ENCODE assay signal across 13 cellular contexts in genomic region chr4:71217688-71218087, GRCh38.
"Had no signal": no experiment of that assay in that cellular context is flagged by ENCODE, and none has a peak within 500 bp of the region (broad histone marks: within the 10 kb centered on the region; RNA-seq: fewer than 3 reads in every experiment).

No MANE protein-coding gene starts in this region.

- H3K4me3 ChIP-seq: body of pancreas, lung, ovary, skin epidermis, thyroid gland, vagina had no signal

- H3K36me3 ChIP-seq: ovary, thyroid gland, vagina had no signal

- H3K9me3 ChIP-seq: body of pancreas, thyroid gland, vagina had no signal

- H3K27me3 ChIP-seq: body of pancreas, ovary, thyroid gland, vagina had no signal

- H3K27ac Mint-ChIP-seq: naive thymus-derived CD8-positive, alpha-beta T cell had no signal

- H3K4me1 ChIP-seq: vagina had no signal

- H3K27ac ChIP-seq: ovary, skin epidermis, thyroid gland, vagina had no signal

- H3K4me3 Mint-ChIP-seq: naive thymus-derived CD8-positive, alpha-beta T cell had no signal

- H3K4me1 Mint-ChIP-seq: naive thymus-derived CD8-positive, alpha-beta T cell had no signal

- ATAC-seq: body of pancreas; naive thymus-derived CD8-positive, alpha-beta T cell had no signal

- DNase-seq: activated CD4-positive, alpha-beta T cell treated with anti-CD3 and anti-CD28 coated beads, Interleukin-2, amount 50 U/mL, for 1 hour; activated naive CD4-positive, alpha-beta T cell treated with anti-CD3 and anti-CD28 coated beads, Interleukin-2, amount 50 U/mL, for 16 hours; activated T-cell treated with anti-CD3 and anti-CD28 coated beads, Interleukin-2, amount 50 U/mL, for 1 hour; amniotic stem cell; body of pancreas; dermis blood vessel endothelial cell; kidney glomerular epithelial cell; naive thymus-derived CD8-positive, alpha-beta T cell; ovary; thyroid gland had no signal
